1 cellular context compared by ENCODE assay signal in genomic region chr19:47861630-47862029, GRCh38.
TF ChIP-seq lines count a peak whose summit lies in the region.

No MANE protein-coding gene starts in this region.

TF ChIP-seq in A549, 52 proteins besides CTCF, POLR2A, EP300 and RAD21 (continued from another document):
- no peak for TF ChIP-seq ZNF302 (CRISPR knock-in tag; IDR thresholded peaks at IDR 0.05)
- TF ChIP-seq CHD4 (IDR thresholded peaks at IDR 0.05; ENCODE audit: borderline replicate concordance), result no peak
- no peak for TF ChIP-seq NPAS2 (CRISPR knock-in tag; IDR thresholded peaks at IDR 0.05; ENCODE audit: borderline replicate concordance)
- no peak for TF ChIP-seq HOXB13 (CRISPR knock-in tag; IDR thresholded peaks at IDR 0.05; ENCODE audit: low read depth)
- no peak for TF ChIP-seq NFE2L2 (conservative IDR thresholded peaks at IDR 0.05; ENCODE audit: low read length)
- TF ChIP-seq FOSL2 (IDR thresholded peaks at IDR 0.05), result no peak
- TF ChIP-seq FOSL2 (CRISPR knock-in tag; IDR thresholded peaks at IDR 0.05), result no peak
- TF ChIP-seq CBX2 (IDR thresholded peaks at IDR 0.05; ENCODE audit: borderline replicate concordance, low read depth), result no peak
- TF ChIP-seq ZC3H11A (IDR thresholded peaks at IDR 0.05), result no peak
- TF ChIP-seq CHD2 (IDR thresholded peaks at IDR 0.05; ENCODE audit: low read length, partially characterized antibody), result no peak
- no peak for TF ChIP-seq E2F6 (IDR thresholded peaks at IDR 0.05; ENCODE audit: borderline replicate concordance, low read depth)
- no peak for TF ChIP-seq HOXB5 (CRISPR knock-in tag; IDR thresholded peaks at IDR 0.05)
- no peak for TF ChIP-seq HEYL (CRISPR knock-in tag; IDR thresholded peaks at IDR 0.05)
- no peak for TF ChIP-seq POLR2AphosphoS2 (conservative IDR thresholded peaks at IDR 0.05; ENCODE audit: low read length)
